8 cellular contexts compared by ENCODE assay signal in the genomic region with DNA sequence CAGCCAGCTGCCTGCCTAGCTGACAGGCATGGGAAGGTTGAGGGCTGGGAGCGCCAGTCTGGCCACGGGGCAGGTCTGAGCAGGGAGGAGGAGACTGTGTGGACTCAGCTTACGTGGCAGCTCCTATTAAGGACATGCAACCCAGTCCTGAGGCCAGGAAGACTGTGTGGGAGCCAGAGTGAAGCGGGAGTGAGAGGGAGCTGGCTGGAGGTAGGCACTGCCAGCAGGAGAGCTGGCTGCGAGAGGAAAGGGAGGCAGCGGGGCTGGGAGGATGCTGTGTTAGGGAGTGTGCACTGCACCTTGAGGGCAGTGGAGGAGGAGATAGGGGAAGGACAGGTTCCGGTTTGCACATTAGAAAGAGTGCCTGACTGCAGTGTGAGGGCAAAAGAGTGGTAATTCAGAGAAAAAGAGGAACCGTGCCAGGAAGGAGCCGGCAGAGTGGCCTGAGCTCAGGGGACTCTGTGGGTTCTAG.
DNase-seq lines count a peak whose midpoint lies in the region; ATAC-seq, FAIRE-seq and TF ChIP-seq lines count a peak whose summit lies in the region.

No MANE protein-coding gene starts in this region.

- peak overlapping the region in 1 of 2 experiments; percentile 7 for H2BK12ac ChIP-seq in mesenchymal stem cell (ENCODE audit: low read length in 2 of 2)

- peak overlapping the region; percentile 87 for H3K27ac Mint-ChIP-seq in T-helper 17 cell
- H3K27ac Mint-ChIP-seq in CD8-positive, alpha-beta memory T cell, result no peak overlapping the region

- H4K91ac ChIP-seq in mesenchymal stem cell (ENCODE audit: low read length), result peak overlapping the region; percentile 23

- no peak overlapping the region for H2BK5ac ChIP-seq in mesenchymal stem cell (ENCODE audit: low read depth, low read length, poor library complexity, severe bottlenecking)

- H2AK5ac ChIP-seq in mesenchymal stem cell (ENCODE audit: low read length, severe bottlenecking), result no peak overlapping the region

- no peak overlapping the region for H2AFZ ChIP-seq in mesenchymal stem cell (ENCODE audit: low read depth, low read length)

- H3K27me3 ChIP-seq in mesenchymal stem cell (ENCODE audit: control insufficient read depth in 1 of 2, insufficient read depth in 1 of 2, low read length in 2 of 2), result peaks cover 12 to 22% of the 10 kb centered on the region in 2 experiments
- no peaks in the 10 kb centered on the region for H3K27me3 ChIP-seq in CD8-positive, alpha-beta memory T cell (ENCODE audit: insufficient read depth, low read length, poor library complexity, severe bottlenecking)

- no peaks in the 10 kb centered on the region for H3K9me3 ChIP-seq in T-helper 17 cell (ENCODE audit: control insufficient read depth, low read length, poor library complexity, severe bottlenecking)
- H3K9me3 ChIP-seq in mesenchymal stem cell (ENCODE audit: control insufficient read depth, low read length), result no peaks in the 10 kb centered on the region
- no peaks in the 10 kb centered on the region for H3K9me3 ChIP-seq in CD8-positive, alpha-beta memory T cell (ENCODE audit: low read length)

- in situ Hi-C loops in GM13976 (cut with MboI; ENCODE audit: low sequenced_read_pairs, unreplicated experiment), result no loop called here

- peaks cover 5% of the 10 kb centered on the region for H3K36me3 Mint-ChIP-seq in T-helper 17 cell (ENCODE audit: low read depth)
- H3K36me3 Mint-ChIP-seq in CD8-positive, alpha-beta memory T cell, result no peaks in the 10 kb centered on the region

- POLR2A ChIA-PET in CD8-positive, alpha-beta memory T cell (lab: Charles Lee), result no interaction called here

- H3K4me1 Mint-ChIP-seq in T-helper 17 cell, result peaks cover 14% of the 10 kb centered on the region
- H3K4me1 Mint-ChIP-seq in CD8-positive, alpha-beta memory T cell, result peaks cover 0 to 5% (median 4%) of the 10 kb centered on the region in 3 donors

- CTCF ChIA-PET in CD8-positive, alpha-beta memory T cell (lab: Charles Lee), result interaction anchor here (4.6 kb wide), 1 partner anchor 12 kb away, joined by 25 read pairs; no protein-coding TSS in a partner anchor

- H3K14ac ChIP-seq in mesenchymal stem cell (ENCODE audit: low read length in 2 of 2), result peak overlapping the region in 1 of 2 experiments; percentile 68

- TF ChIP-seq POLR2A in GM12892 (IDR thresholded peaks at IDR 0.05; ENCODE audit: low read depth, low read length), result no peak

- H2BK15ac ChIP-seq in mesenchymal stem cell (ENCODE audit: low read depth, poor library complexity, severe bottlenecking), result no peak overlapping the region

- H3K79me1 ChIP-seq in mesenchymal stem cell (replicated peaks; ENCODE audit: low read length, poor library complexity, severe bottlenecking), result no peaks in the 10 kb centered on the region

- no peak overlapping the region for H4K8ac ChIP-seq in mesenchymal stem cell (ENCODE audit: low read length)

- no peak overlapping the region for H3K4ac ChIP-seq in mesenchymal stem cell (ENCODE audit: low read depth in 1 of 2, low read length in 2 of 2)

- no peaks in the 10 kb centered on the region for H3K9me3 Mint-ChIP-seq in CD8-positive, alpha-beta memory T cell

- H3K27ac ChIP-seq in mesenchymal stem cell (ENCODE audit: low read length, poor library complexity, severe bottlenecking), result no peak overlapping the region
- H3K27ac ChIP-seq in CD8-positive, alpha-beta memory T cell (ENCODE audit: low read depth, low read length), result no peak overlapping the region

- H3K4me2 ChIP-seq in mesenchymal stem cell (ENCODE audit: low read length, poor library complexity, severe bottlenecking), result no peak overlapping the region

- ATAC-seq in HG02852 (IDR thresholded peaks at IDR 0.05; ENCODE audit: unreplicated experiment) (peak; percentile 51), T-helper 17 cell (peak; percentile 58)

- H3K18ac ChIP-seq in mesenchymal stem cell (ENCODE audit: low read depth in 1 of 2, low read length in 2 of 2), result peak overlapping the region in 1 of 2 experiments; percentile 14

- no peak for DNase-seq in GM12892 (ENCODE audit: insufficient read length)
- no peak for DNase-seq in T-helper 17 cell
- DNase-seq in mesenchymal stem cell, result no peak
- DNase-seq in GM13976 (ENCODE audit: low spot score), result no peak
- no peak for DNase-seq in CD8-positive, alpha-beta memory T cell
- DNase-seq in GM03348 (ENCODE audit: low spot score), result no peak
- no peak for DNase-seq in ecto neural progenitor cell (ENCODE audit: low spot score)

- H3K4me3 Mint-ChIP-seq in T-helper 17 cell, result peak overlapping the region; percentile 49
- H3K4me3 Mint-ChIP-seq in CD8-positive, alpha-beta memory T cell, result no peak overlapping the region

- no peaks in the 10 kb centered on the region for H3K36me3 ChIP-seq in mesenchymal stem cell (ENCODE audit: control insufficient read depth in 1 of 2, insufficient read depth in 2 of 2, low read depth in 1 of 2, low read length in 2 of 2)
- H3K36me3 ChIP-seq in CD8-positive, alpha-beta memory T cell (ENCODE audit: insufficient read depth, low read length), result no peaks in the 10 kb centered on the region

- no peak overlapping the region for H2BK120ac ChIP-seq in mesenchymal stem cell (ENCODE audit: low read depth, low read length)

- H3K9ac ChIP-seq in mesenchymal stem cell (ENCODE audit: low read length), result no peak overlapping the region

- FAIRE-seq in GM12892 (lab: Jason Lieb, UNC), result peak; percentile 50

- 92% methylated on average over 9 of the region's 9 CpGs for WGBS in mesenchymal stem cell

- peaks cover 30% of the 10 kb centered on the region for H3K4me1 ChIP-seq in mesenchymal stem cell (ENCODE audit: control insufficient read depth, insufficient read depth, low read depth, low read length)
- no peaks in the 10 kb centered on the region for H3K4me1 ChIP-seq in CD8-positive, alpha-beta memory T cell (ENCODE audit: insufficient read depth, low read length)

- peak overlapping the region in 1 of 2 experiments; percentile 16 for H3K23ac ChIP-seq in mesenchymal stem cell (ENCODE audit: low read length in 2 of 2)

- no peak overlapping the region for H3K4me3 ChIP-seq in mesenchymal stem cell (ENCODE audit: insufficient read depth in 1 of 2, low read depth in 1 of 2, low read length in 2 of 2)
- no peak overlapping the region for H3K4me3 ChIP-seq in CD8-positive, alpha-beta memory T cell (ENCODE audit: low read length)

- H3K27me3 Mint-ChIP-seq in T-helper 17 cell, result peaks cover 34% of the 10 kb centered on the region
- H3K27me3 Mint-ChIP-seq in CD8-positive, alpha-beta memory T cell, result peaks cover 25 to 36% of the 10 kb centered on the region in 2 donors

- no peak for TF ChIP-seq CTCF in GM13976 (IDR thresholded peaks at IDR 0.05; ENCODE audit: borderline replicate concordance, control extremely low read depth, extremely low read depth, insufficient read depth, missing control alignments)
